ENCODE assay signal across 1 cellular context in the genomic region with DNA sequence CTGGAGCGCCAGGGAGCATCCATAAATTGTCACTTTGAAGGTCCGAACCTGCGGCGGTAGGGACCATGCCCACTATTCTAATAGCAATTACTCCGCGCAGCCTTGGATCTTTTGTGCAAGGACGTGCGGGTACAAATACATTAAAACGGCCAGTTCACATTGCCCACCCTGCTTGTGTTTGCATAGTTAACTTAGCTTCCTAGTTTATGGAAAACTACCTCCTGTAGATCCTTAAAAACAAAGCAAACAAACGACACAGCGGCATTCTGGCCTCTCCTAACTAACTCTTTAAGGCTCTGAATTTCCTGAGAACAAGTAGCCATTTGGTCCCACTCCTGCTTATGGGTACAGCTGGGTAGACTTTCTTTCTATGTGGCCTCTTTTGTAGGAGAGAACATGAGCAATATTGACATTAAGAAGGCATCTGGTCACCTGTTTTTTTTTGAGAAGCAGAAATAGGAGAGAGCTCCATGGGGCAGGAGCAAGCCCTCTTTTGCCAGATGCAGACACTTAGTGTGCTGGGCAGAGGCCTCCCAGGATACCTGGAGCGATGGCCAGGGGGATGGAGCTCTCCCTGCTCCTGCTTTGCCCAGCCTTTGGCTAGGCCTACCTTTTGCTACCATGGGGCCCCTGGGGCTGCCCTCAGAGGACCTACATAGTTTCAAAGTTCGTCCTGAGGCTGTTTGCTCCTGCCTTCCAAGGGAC.
A peak's percentile ranks its signal among the peaks of the same experiment; 100 is the strongest.
TF ChIP-seq lines count a peak whose summit lies in the region.

No MANE protein-coding gene starts in this region.

TF ChIP-seq in HepG2, 621 proteins besides CTCF, POLR2A, EP300 and RAD21 (continued from another document and continues in another):
- TF ChIP-seq, protein P1, sequence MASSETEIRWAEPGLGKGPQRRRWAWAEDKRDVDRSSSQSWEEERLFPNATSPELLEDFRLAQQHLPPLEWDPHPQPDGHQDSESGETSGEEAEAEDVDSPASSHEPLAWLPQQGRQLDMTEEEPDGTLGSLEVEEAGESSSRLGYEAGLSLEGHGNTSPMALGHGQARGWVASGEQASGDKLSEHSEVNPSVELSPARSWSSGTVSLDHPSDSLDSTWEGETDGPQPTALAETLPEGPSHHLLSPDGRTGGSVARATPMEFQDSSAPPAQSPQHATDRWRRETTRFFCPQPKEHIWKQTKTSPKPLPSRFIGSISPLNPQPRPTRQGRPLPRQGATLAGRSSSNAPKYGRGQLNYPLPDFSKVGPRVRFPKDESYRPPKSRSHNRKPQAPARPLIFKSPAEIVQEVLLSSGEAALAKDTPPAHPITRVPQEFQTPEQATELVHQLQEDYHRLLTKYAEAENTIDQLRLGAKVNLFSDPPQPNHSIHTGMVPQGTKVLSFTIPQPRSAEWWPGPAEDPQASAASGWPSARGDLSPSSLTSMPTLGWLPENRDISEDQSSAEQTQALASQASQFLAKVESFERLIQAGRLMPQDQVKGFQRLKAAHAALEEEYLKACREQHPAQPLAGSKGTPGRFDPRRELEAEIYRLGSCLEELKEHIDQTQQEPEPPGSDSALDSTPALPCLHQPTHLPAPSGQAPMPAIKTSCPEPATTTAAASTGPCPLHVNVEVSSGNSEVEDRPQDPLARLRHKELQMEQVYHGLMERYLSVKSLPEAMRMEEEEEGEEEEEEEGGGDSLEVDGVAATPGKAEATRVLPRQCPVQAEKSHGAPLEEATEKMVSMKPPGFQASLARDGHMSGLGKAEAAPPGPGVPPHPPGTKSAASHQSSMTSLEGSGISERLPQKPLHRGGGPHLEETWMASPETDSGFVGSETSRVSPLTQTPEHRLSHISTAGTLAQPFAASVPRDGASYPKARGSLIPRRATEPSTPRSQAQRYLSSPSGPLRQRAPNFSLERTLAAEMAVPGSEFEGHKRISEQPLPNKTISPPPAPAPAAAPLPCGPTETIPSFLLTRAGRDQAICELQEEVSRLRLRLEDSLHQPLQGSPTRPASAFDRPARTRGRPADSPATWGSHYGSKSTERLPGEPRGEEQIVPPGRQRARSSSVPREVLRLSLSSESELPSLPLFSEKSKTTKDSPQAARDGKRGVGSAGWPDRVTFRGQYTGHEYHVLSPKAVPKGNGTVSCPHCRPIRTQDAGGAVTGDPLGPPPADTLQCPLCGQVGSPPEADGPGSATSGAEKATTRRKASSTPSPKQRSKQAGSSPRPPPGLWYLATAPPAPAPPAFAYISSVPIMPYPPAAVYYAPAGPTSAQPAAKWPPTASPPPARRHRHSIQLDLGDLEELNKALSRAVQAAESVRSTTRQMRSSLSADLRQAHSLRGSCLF (CRISPR knock-in tag; IDR thresholded peaks at IDR 0.05; ENCODE audit: borderline replicate concordance) = no peak
- TF ChIP-seq STAG1 (CRISPR knock-in tag; IDR thresholded peaks at IDR 0.05) (no peak), ZC3H4 (CRISPR knock-in tag; IDR thresholded peaks at IDR 0.05; ENCODE audit: borderline replicate concordance) (0 out of 2 replicates have a peak, but pooled peaks have one; percentile 2), DNMT1 (CRISPR knock-in tag; IDR thresholded peaks at IDR 0.05) (no peak), THAP11 (CRISPR knock-in tag; IDR thresholded peaks at IDR 0.05) (no peak), ZNF772 (CRISPR knock-in tag; IDR thresholded peaks at IDR 0.05) (peak; percentile 55; the same call in 1 of the 2 replicates), FOXO1 (CRISPR knock-in tag; IDR thresholded peaks at IDR 0.05) (peak; percentile 44; the same call in 1 of the 2 replicates), SNAPC2 (CRISPR knock-in tag; IDR thresholded peaks at IDR 0.05) (no peak), AHR (CRISPR knock-in tag; IDR thresholded peaks at IDR 0.05) (no peak), MZF1 (CRISPR knock-in tag; IDR thresholded peaks at IDR 0.05; ENCODE audit: borderline replicate concordance) (no peak), PHF20 (CRISPR knock-in tag; IDR thresholded peaks at IDR 0.05) (no peak), ZNF746 (CRISPR knock-in tag; IDR thresholded peaks at IDR 0.05) (0 out of 2 replicates have a peak, but pooled peaks have one; percentile 42), KLF6 (CRISPR knock-in tag; IDR thresholded peaks at IDR 0.05) (0 out of 2 replicates have a peak, but pooled peaks have one; percentile 19), ZSCAN22 (CRISPR knock-in tag; IDR thresholded peaks at IDR 0.05) (no peak)
- TF ChIP-seq, protein P2, sequence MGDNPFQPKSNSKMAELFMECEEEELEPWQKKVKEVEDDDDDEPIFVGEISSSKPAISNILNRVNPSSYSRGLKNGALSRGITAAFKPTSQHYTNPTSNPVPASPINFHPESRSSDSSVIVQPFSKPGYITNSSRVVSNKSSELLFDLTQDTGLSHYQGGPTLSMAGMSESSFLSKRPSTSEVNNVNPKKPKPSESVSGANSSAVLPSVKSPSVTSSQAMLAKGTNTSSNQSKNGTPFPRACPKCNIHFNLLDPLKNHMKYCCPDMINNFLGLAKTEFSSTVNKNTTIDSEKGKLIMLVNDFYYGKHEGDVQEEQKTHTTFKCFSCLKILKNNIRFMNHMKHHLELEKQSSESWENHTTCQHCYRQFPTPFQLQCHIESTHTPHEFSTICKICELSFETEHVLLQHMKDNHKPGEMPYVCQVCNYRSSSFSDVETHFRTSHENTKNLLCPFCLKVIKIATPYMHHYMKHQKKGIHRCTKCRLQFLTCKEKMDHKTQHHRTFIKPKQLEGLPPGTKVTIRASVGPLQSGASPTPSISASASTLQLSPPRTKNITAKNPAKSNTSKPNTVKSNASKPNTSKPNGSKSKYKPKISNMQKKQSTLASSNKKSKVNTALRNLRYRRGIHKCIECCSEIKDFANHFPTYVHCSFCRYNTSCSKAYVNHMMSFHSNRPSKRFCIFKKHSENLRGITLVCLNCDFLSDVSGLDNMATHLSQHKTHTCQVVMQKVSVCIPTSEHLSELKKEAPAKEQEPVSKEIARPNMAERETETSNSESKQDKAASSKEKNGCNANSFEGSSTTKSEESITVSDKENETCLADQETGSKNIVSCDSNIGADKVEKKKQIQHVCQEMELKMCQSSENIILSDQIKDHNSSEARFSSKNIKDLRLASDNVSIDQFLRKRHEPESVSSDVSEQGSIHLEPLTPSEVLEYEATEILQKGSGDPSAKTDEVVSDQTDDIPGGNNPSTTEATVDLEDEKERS (CRISPR knock-in tag; IDR thresholded peaks at IDR 0.05) = 0 out of 2 replicates have a peak, but pooled peaks have one; percentile 15
- TF ChIP-seq, protein P3, sequence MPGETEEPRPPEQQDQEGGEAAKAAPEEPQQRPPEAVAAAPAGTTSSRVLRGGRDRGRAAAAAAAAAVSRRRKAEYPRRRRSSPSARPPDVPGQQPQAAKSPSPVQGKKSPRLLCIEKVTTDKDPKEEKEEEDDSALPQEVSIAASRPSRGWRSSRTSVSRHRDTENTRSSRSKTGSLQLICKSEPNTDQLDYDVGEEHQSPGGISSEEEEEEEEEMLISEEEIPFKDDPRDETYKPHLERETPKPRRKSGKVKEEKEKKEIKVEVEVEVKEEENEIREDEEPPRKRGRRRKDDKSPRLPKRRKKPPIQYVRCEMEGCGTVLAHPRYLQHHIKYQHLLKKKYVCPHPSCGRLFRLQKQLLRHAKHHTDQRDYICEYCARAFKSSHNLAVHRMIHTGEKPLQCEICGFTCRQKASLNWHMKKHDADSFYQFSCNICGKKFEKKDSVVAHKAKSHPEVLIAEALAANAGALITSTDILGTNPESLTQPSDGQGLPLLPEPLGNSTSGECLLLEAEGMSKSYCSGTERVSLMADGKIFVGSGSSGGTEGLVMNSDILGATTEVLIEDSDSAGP (CRISPR knock-in tag; IDR thresholded peaks at IDR 0.05; ENCODE audit: borderline replicate concordance) = peak; percentile 49; the same call in 1 of the 2 replicates
- TF ChIP-seq, protein P4, sequence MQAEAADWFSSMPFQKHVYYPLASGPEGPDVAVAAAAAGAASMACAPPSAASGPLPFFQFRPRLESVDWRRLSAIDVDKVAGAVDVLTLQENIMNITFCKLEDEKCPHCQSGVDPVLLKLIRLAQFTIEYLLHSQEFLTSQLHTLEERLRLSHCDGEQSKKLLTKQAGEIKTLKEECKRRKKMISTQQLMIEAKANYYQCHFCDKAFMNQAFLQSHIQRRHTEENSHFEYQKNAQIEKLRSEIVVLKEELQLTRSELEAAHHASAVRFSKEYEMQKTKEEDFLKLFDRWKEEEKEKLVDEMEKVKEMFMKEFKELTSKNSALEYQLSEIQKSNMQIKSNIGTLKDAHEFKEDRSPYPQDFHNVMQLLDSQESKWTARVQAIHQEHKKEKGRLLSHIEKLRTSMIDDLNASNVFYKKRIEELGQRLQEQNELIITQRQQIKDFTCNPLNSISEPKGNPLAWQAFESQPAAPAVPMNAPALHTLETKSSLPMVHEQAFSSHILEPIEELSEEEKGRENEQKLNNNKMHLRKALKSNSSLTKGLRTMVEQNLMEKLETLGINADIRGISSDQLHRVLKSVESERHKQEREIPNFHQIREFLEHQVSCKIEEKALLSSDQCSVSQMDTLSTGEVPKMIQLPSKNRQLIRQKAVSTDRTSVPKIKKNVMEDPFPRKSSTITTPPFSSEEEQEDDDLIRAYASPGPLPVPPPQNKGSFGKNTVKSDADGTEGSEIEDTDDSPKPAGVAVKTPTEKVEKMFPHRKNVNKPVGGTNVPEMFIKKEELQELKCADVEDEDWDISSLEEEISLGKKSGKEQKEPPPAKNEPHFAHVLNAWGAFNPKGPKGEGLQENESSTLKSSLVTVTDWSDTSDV (CRISPR knock-in tag; IDR thresholded peaks at IDR 0.05) = no peak
- TF ChIP-seq, protein P5, sequence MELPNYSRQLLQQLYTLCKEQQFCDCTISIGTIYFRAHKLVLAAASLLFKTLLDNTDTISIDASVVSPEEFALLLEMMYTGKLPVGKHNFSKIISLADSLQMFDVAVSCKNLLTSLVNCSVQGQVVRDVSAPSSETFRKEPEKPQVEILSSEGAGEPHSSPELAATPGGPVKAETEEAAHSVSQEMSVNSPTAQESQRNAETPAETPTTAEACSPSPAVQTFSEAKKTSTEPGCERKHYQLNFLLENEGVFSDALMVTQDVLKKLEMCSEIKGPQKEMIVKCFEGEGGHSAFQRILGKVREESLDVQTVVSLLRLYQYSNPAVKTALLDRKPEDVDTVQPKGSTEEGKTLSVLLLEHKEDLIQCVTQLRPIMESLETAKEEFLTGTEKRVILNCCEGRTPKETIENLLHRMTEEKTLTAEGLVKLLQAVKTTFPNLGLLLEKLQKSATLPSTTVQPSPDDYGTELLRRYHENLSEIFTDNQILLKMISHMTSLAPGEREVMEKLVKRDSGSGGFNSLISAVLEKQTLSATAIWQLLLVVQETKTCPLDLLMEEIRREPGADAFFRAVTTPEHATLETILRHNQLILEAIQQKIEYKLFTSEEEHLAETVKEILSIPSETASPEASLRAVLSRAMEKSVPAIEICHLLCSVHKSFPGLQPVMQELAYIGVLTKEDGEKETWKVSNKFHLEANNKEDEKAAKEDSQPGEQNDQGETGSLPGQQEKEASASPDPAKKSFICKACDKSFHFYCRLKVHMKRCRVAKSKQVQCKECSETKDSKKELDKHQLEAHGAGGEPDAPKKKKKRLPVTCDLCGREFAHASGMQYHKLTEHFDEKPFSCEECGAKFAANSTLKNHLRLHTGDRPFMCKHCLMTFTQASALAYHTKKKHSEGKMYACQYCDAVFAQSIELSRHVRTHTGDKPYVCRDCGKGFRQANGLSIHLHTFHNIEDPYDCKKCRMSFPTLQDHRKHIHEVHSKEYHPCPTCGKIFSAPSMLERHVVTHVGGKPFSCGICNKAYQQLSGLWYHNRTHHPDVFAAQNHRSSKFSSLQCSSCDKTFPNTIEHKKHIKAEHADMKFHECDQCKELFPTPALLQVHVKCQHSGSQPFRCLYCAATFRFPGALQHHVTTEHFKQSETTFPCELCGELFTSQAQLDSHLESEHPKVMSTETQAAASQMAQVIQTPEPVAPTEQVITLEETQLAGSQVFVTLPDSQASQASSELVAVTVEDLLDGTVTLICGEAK (IDR thresholded peaks at IDR 0.05) = no peak
- TF ChIP-seq, protein P5 (CRISPR knock-in tag; IDR thresholded peaks at IDR 0.05) = peak; percentile 79; the same call in 1 of the 2 replicates
- TF ChIP-seq, protein P6, sequence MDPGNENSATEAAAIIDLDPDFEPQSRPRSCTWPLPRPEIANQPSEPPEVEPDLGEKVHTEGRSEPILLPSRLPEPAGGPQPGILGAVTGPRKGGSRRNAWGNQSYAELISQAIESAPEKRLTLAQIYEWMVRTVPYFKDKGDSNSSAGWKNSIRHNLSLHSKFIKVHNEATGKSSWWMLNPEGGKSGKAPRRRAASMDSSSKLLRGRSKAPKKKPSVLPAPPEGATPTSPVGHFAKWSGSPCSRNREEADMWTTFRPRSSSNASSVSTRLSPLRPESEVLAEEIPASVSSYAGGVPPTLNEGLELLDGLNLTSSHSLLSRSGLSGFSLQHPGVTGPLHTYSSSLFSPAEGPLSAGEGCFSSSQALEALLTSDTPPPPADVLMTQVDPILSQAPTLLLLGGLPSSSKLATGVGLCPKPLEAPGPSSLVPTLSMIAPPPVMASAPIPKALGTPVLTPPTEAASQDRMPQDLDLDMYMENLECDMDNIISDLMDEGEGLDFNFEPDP (CRISPR knock-in tag; conservative IDR thresholded peaks at IDR 0.05) = no peak
